In the genomic region with DNA sequence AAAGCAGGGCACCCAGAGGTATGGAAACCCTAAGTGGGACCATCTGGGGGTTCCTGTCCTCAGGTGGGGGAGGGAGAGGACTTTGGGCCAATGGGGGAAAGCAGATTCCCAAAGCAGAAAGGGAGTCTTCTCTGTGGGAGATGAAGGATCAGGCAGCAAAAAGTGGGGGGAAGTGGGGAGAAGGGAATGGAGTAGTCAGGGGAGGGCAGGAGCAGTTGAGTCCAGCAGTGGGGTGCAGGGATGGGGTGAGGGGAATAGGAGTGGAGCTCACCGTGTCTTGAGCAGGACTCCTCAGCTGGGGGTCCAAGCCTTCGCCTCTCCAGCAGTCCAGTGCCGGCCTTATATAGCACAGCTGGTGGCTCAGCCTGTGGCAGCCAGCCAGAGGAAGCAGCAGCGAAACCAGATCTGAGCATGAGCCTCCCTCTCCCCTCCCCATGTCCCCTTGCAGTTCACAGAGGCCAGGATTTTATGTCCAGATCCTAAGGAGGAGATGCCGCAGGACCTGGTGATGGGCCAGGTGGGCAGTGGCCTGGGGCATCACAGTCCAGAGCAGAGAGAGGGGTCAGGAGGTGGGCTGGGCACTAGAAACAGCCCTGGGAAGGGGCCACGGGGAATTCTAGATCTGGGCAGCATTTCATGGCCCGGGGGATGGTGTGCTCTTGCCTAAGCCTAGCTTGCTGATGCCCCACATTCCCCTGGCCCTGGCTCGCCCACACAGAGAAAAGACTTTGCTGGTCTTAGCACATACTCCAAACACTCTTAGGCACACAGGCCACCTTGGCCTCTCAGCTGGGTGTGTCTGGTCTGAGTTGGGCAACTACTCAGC, we compare ENCODE assay signal across 1 cellular context.
A peak's percentile ranks its signal among the peaks of the same experiment; 100 is the strongest.
TF ChIP-seq lines count a peak whose summit lies in the region.

A gene with protein sequence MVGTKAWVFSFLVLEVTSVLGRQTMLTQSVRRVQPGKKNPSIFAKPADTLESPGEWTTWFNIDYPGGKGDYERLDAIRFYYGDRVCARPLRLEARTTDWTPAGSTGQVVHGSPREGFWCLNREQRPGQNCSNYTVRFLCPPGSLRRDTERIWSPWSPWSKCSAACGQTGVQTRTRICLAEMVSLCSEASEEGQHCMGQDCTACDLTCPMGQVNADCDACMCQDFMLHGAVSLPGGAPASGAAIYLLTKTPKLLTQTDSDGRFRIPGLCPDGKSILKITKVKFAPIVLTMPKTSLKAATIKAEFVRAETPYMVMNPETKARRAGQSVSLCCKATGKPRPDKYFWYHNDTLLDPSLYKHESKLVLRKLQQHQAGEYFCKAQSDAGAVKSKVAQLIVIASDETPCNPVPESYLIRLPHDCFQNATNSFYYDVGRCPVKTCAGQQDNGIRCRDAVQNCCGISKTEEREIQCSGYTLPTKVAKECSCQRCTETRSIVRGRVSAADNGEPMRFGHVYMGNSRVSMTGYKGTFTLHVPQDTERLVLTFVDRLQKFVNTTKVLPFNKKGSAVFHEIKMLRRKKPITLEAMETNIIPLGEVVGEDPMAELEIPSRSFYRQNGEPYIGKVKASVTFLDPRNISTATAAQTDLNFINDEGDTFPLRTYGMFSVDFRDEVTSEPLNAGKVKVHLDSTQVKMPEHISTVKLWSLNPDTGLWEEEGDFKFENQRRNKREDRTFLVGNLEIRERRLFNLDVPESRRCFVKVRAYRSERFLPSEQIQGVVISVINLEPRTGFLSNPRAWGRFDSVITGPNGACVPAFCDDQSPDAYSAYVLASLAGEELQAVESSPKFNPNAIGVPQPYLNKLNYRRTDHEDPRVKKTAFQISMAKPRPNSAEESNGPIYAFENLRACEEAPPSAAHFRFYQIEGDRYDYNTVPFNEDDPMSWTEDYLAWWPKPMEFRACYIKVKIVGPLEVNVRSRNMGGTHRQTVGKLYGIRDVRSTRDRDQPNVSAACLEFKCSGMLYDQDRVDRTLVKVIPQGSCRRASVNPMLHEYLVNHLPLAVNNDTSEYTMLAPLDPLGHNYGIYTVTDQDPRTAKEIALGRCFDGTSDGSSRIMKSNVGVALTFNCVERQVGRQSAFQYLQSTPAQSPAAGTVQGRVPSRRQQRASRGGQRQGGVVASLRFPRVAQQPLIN (minus strand): TSS at position 317 of the 826 bp plus-strand sequence. CDS start 1,718 bp downstream, outside the sequence.

TF ChIP-seq in HEK293, 187 proteins besides CTCF, POLR2A, EP300 and RAD21 (continued from another document):
- 0 out of 2 replicates have a peak, but pooled peaks have one; percentile 32 for TF ChIP-seq PATZ1 (tag by site-specific recombination; IDR thresholded peaks at IDR 0.05)
- TF ChIP-seq ZNF174 (tag by site-specific recombination; IDR thresholded peaks at IDR 0.05): no peak
- no peak for TF ChIP-seq ZNF169 (tag by site-specific recombination; IDR thresholded peaks at IDR 0.05)
- TF ChIP-seq EGR2 (tag by site-specific recombination; IDR thresholded peaks at IDR 0.05; ENCODE audit: low read depth): 0 out of 2 replicates have a peak, but pooled peaks have one; percentile 11
- no peak for TF ChIP-seq ZNF335 (tag by site-specific recombination; conservative IDR thresholded peaks at IDR 0.05)
- TF ChIP-seq ZNF341 (tag by site-specific recombination; IDR thresholded peaks at IDR 0.05; ENCODE audit: low read depth): peak; percentile 75
- TF ChIP-seq ZBTB17 (tag by site-specific recombination; IDR thresholded peaks at IDR 0.05): peak; percentile 54; the same call in 1 of the 2 replicates
- TF ChIP-seq GLIS1 (tag by site-specific recombination; IDR thresholded peaks at IDR 0.05): peak; percentile 97
- no peak for TF ChIP-seq YY2 (tag by site-specific recombination; IDR thresholded peaks at IDR 0.05)
- no peak for TF ChIP-seq ZNF423 (tag by site-specific recombination; IDR thresholded peaks at IDR 0.05)
- no peak for TF ChIP-seq REPIN1 (tag by site-specific recombination; IDR thresholded peaks at IDR 0.05; ENCODE audit: low read depth)
- TF ChIP-seq ZFHX2 (tag by site-specific recombination; conservative IDR thresholded peaks at IDR 0.05): peak; percentile 48
